In genomic region chr4:7630559-7631287, GRCh38 we compare ENCODE assay signal across 1 cellular context.
TF ChIP-seq lines count a peak whose summit lies in the region.

No MANE protein-coding gene starts in this region.

TF ChIP-seq in WTC11, 78 proteins besides CTCF, POLR2A, EP300 and RAD21 (continued from another document):
- TF ChIP-seq ZNF281 (CRISPR knock-in tag; IDR thresholded peaks at IDR 0.05) (no peak), EMX1 (CRISPR knock-in tag; IDR thresholded peaks at IDR 0.05) (no peak), HMGXB4 (CRISPR knock-in tag; IDR thresholded peaks at IDR 0.05) (no peak)
